Comparison of ENCODE assay signal across 1 cellular context in genomic region chr1:7519861-7520408, GRCh38.
TF ChIP-seq lines count a peak whose summit lies in the region.

No MANE protein-coding gene starts in this region.

TF ChIP-seq in H1, 55 proteins besides CTCF, POLR2A, EP300 and RAD21:
- TF ChIP-seq CHD2 (IDR thresholded peaks at IDR 0.05; ENCODE audit: low read length), result no peak
- TF ChIP-seq NANOG (IDR thresholded peaks at IDR 0.05; ENCODE audit: insufficient read depth, low read depth, low read length, poor library complexity, severe bottlenecking), result no peak
- no peak for TF ChIP-seq ATF3 (IDR thresholded peaks at IDR 0.05; ENCODE audit: insufficient read depth, low read depth, low read length)
- TF ChIP-seq POU5F1 (IDR thresholded peaks at IDR 0.05; ENCODE audit: low read depth, low read length), result no peak
- TF ChIP-seq ATF2 (IDR thresholded peaks at IDR 0.05; ENCODE audit: low read length), result no peak
- no peak for TF ChIP-seq POLR2AphosphoS5 (IDR thresholded peaks at IDR 0.05; ENCODE audit: low read depth, low read length)
- no peak for TF ChIP-seq SIX5 (IDR thresholded peaks at IDR 0.05; ENCODE audit: low read depth, low read length)
- TF ChIP-seq ZNF274 (IDR thresholded peaks at IDR 0.05; ENCODE audit: borderline replicate concordance, extremely low read depth, low read length), result no peak
- no peak for TF ChIP-seq BRCA1 (IDR thresholded peaks at IDR 0.05; ENCODE audit: low read depth, low read length)
- TF ChIP-seq HDAC2 (IDR thresholded peaks at IDR 0.05; ENCODE audit: borderline replicate concordance in 1 of 2, low read depth in 2 of 2, low read length in 2 of 2), result no peak
- no peak for TF ChIP-seq RBBP5 (IDR thresholded peaks at IDR 0.05; ENCODE audit: borderline replicate concordance, low read depth, low read length)
- TF ChIP-seq RNF2 (IDR thresholded peaks at IDR 0.05; ENCODE audit: borderline replicate concordance, low read depth, low read length, missing control alignments, poor library complexity, severe bottlenecking), result no peak
- TF ChIP-seq FOSL1 (IDR thresholded peaks at IDR 0.05; ENCODE audit: insufficient read depth, low read depth, low read length), result no peak
- no peak for TF ChIP-seq HDAC6 (IDR thresholded peaks at IDR 0.05; ENCODE audit: low read depth, low read length)
- TF ChIP-seq TBP (IDR thresholded peaks at IDR 0.05; ENCODE audit: low read depth, low read length), result no peak
- TF ChIP-seq CBX8 (IDR thresholded peaks at IDR 0.05; ENCODE audit: borderline replicate concordance, low read depth, low read length), result no peak
- no peak for TF ChIP-seq SP4 (IDR thresholded peaks at IDR 0.05; ENCODE audit: low read length)
- no peak for TF ChIP-seq SUZ12 (IDR thresholded peaks at IDR 0.05; ENCODE audit: low read length)
- TF ChIP-seq SP1 (IDR thresholded peaks at IDR 0.05; ENCODE audit: low read depth, low read length), result no peak
- no peak for TF ChIP-seq NRF1 (IDR thresholded peaks at IDR 0.05; ENCODE audit: low read depth, low read length)
